Comparison of ENCODE assay signal across 8 cellular contexts in genomic region chr4:105146286-105147219, GRCh38. TPM values are rescaled to one million over a fixed set of nuclear protein-coding genes. Genes with fewer than 3 reads are reported as not detected.
DNase-seq lines count a peak whose midpoint lies in the region; TF ChIP-seq lines count a peak whose summit lies in the region.

Gene TET2 (plus strand): TSS chr4:105146876. CDS start chr4:105233943, 87,067 bp downstream.

- H3K4me3 ChIP-seq in GM06990 (replicated peaks; ENCODE audit: low read depth, low read length): peak within 1 kb of the TSS; percentile 98
- peak within 1 kb of the TSS; percentile 84 for H3K4me3 ChIP-seq in HFF-Myc (replicated peaks; ENCODE audit: low read depth, low read length)
- H3K4me3 ChIP-seq in SK-N-SH (ENCODE audit: low read depth in 2 of 2, low read length in 1 of 2): peak within 1 kb of the TSS; percentile 94 to 95

- H2AFZ ChIP-seq in SK-N-SH (ENCODE audit: low read depth): peak within 1 kb of the TSS; percentile 88

- peak; percentile 96 for DNase-seq in GM06990 (ENCODE audit: extremely low read depth, insufficient read length)
- peak; percentile 47 for DNase-seq in HFF-Myc (ENCODE audit: extremely low read depth, low read depth)
- peak; percentile 73 for DNase-seq in MV-4-11 (lab: John Stamatoyannopoulos, UW)
- peak; percentile 87 for DNase-seq in SK-N-SH
- peak; percentile 82 for DNase-seq in activated naive CD4-positive, alpha-beta T cell treated with anti-CD3 and anti-CD28 coated beads, Interleukin-2, amount 50 U/mL, for 16 hours
- DNase-seq in globus pallidus (ENCODE audit: low spot score): peak; percentile 95
- DNase-seq in nucleus accumbens (lab: John Stamatoyannopoulos, UW): peak; percentile 19 to 93 (median 83)
- DNase-seq in substantia nigra (lab: John Stamatoyannopoulos, UW): peak; percentile 38 to 93 (median 81)

- H3K36me3 ChIP-seq in GM06990 (ENCODE audit: control insufficient read depth, insufficient read depth, low read length) (no peaks in the 10 kb centered on the region; the same call in none of the 2 replicates), SK-N-SH (replicated peaks in 1 of 2; ENCODE audit: control insufficient read depth in 1 of 2, insufficient read depth in 2 of 2, low read length in 1 of 2) (no peaks in the 10 kb centered on the region)

- POLR2A ChIA-PET in SK-N-SH (lab: Yijun Ruan, JAX): interaction anchor here (0.6 to 1.8 kb wide), 4 partner anchors 74 to 327 kb away, joined by 3 to 16 read pairs (median 4); partner anchors contain the start of gene PPA2

- peak within 1 kb of the TSS; percentile 98 for H3K9ac ChIP-seq in SK-N-SH

- H3K27ac ChIP-seq in SK-N-SH (ENCODE audit: low read depth in 2 of 2, low read length in 1 of 2) (peak within 1 kb of the TSS; percentile 91 to 97), substantia nigra (ENCODE audit: low read depth, low read length, poor library complexity, severe bottlenecking) (peak within 1 kb of the TSS; percentile 87)

- no peak for TF ChIP-seq RAD21 in SK-N-SH (IDR thresholded peaks at IDR 0.05; ENCODE audit: low read length)

- TF ChIP-seq CTCF in GM06990 (IDR thresholded peaks at IDR 0.05; ENCODE audit: insufficient read depth, low read length, poor library complexity, severe bottlenecking) (peak; percentile 2), HFF-Myc (IDR thresholded peaks at IDR 0.05; ENCODE audit: low read depth, low read length, missing control alignments) (no peak), SK-N-SH (IDR thresholded peaks at IDR 0.05) (no peak)

- H3K27me3 ChIP-seq in GM06990 (replicated peaks; ENCODE audit: control insufficient read depth, insufficient read depth, low read length): no peaks in the 10 kb centered on the region
- no peaks in the 10 kb centered on the region for H3K27me3 ChIP-seq in SK-N-SH (ENCODE audit: insufficient read depth)

- no peaks in the 10 kb centered on the region for H3K9me2 ChIP-seq in SK-N-SH

- peak within 1 kb of the TSS; percentile 89 for H3K4me2 ChIP-seq in SK-N-SH

- no peaks in the 10 kb centered on the region for H3K9me3 ChIP-seq in SK-N-SH

- peaks cover 28% of the 10 kb centered on the region for H4K20me1 ChIP-seq in SK-N-SH (ENCODE audit: insufficient read depth)

- peaks cover 47% of the 10 kb centered on the region for H3K79me2 ChIP-seq in SK-N-SH (ENCODE audit: insufficient read depth)

- TF ChIP-seq EP300 in SK-N-SH (IDR thresholded peaks at IDR 0.05; ENCODE audit: borderline replicate concordance in 1 of 2, low read depth in 1 of 2, low read length in 1 of 2): 0 out of 4 replicates have a peak, but pooled peaks of 1 of the 2 experiments have one; percentile 6

- WGBS in SK-N-SH (ENCODE audit: low lambda C conversion rate): 2% methylated on average over 28 of the region's 79 CpGs

- H3F3A ChIP-seq in SK-N-SH (replicated peaks; ENCODE audit: insufficient read depth): peaks cover 9% of the 10 kb centered on the region

- peaks cover 0 to 5% of the 10 kb centered on the region in 2 experiments; a peak in 2 of 4 replicates for H3K4me1 ChIP-seq in SK-N-SH (ENCODE audit: control insufficient read depth in 1 of 2, insufficient read depth in 2 of 2, low read depth in 1 of 2, low read length in 1 of 2)

- CTCF ChIA-PET in SK-N-SH (lab: Yijun Ruan, JAX): interaction anchor here (0.6 to 2.0 kb wide), 4 partner anchors 14 to 327 kb away, joined by 3 to 9 read pairs (median 4); partner anchors contain the start of gene PPA2

TF ChIP-seq in SK-N-SH, 30 proteins besides CTCF, POLR2A, EP300 and RAD21 (continues in another document):
- TF ChIP-seq FOSL2 (IDR thresholded peaks at IDR 0.05; ENCODE audit: borderline replicate concordance, low read depth) (no peak), TCF12 (IDR thresholded peaks at IDR 0.05) (0 out of 2 replicates have a peak, but pooled peaks have one; percentile 4), TEAD4 (IDR thresholded peaks at IDR 0.05; ENCODE audit: borderline replicate concordance, insufficient read depth) (no peak), ELF1 (IDR thresholded peaks at IDR 0.05) (no peak), MXI1 (IDR thresholded peaks at IDR 0.05; ENCODE audit: low read depth, low read length) (peak; percentile 40; the same call in 1 of the 2 replicates), REST (IDR thresholded peaks at IDR 0.05; ENCODE audit: low read depth, low read length) (0 out of 2 replicates have a peak, but pooled peaks have one; percentile 3), JUND (IDR thresholded peaks at IDR 0.05) (no peak), EZH2phosphoT487 (IDR thresholded peaks at IDR 0.05; ENCODE audit: borderline replicate concordance, low read depth) (no peak), GATA2 (CRISPR knock-in tag; IDR thresholded peaks at IDR 0.05) (no peak), FOXJ3 (CRISPR knock-in tag; IDR thresholded peaks at IDR 0.05) (no peak), FOXM1 (IDR thresholded peaks at IDR 0.05; ENCODE audit: low read depth) (no peak), POLR2AphosphoS5 (IDR thresholded peaks at IDR 0.05; ENCODE audit: low read depth, low read length) (peak; percentile 41), RCOR1 (IDR thresholded peaks at IDR 0.05; ENCODE audit: low read length) (no peak), ZBTB33 (IDR thresholded peaks at IDR 0.05; ENCODE audit: borderline replicate concordance, low read depth) (no peak), NFIC (IDR thresholded peaks at IDR 0.05; ENCODE audit: borderline replicate concordance) (no peak)
- TF ChIP-seq, protein P1, sequence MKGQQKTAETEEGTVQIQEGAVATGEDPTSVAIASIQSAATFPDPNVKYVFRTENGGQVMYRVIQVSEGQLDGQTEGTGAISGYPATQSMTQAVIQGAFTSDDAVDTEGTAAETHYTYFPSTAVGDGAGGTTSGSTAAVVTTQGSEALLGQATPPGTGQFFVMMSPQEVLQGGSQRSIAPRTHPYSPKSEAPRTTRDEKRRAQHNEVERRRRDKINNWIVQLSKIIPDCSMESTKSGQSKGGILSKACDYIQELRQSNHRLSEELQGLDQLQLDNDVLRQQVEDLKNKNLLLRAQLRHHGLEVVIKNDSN (IDR thresholded peaks at IDR 0.05; ENCODE audit: borderline replicate concordance, low read depth): no peak
- TF ChIP-seq, protein P2, sequence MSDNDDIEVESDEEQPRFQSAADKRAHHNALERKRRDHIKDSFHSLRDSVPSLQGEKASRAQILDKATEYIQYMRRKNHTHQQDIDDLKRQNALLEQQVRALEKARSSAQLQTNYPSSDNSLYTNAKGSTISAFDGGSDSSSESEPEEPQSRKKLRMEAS (IDR thresholded peaks at IDR 0.05; ENCODE audit: low read depth): no peak
- TF ChIP-seq, protein P3, sequence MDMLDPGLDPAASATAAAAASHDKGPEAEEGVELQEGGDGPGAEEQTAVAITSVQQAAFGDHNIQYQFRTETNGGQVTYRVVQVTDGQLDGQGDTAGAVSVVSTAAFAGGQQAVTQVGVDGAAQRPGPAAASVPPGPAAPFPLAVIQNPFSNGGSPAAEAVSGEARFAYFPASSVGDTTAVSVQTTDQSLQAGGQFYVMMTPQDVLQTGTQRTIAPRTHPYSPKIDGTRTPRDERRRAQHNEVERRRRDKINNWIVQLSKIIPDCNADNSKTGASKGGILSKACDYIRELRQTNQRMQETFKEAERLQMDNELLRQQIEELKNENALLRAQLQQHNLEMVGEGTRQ (IDR thresholded peaks at IDR 0.05; ENCODE audit: borderline replicate concordance, low read depth, low read length): no peak

RNA-seq across cellular contexts. Expression of gene TET2, which starts in this region (rescaled TPM):
- polyA plus RNA-seq in SK-N-SH (2012; rRNA removed): 3.5 and 5.1 TPM in 2 replicates
- 3.4 and 3.5 TPM in 2 replicates for polyA plus RNA-seq in SK-N-SH (2012; cell fraction: cytosol; rRNA removed)
- 6.2 and 12.3 TPM in 2 replicates for polyA plus RNA-seq in SK-N-SH (2012; cell fraction: nucleus; rRNA removed)

Comparison
In these comparisons a context has a peak if more than half of its experiments do, and no peak if none do; other contexts are left out.
1. Peak in every context shown above with its lines: DNase-seq, H3K4me3 ChIP-seq and H3K27ac ChIP-seq.